Comparison of ENCODE assay signal across 7 cellular contexts in genomic region chr16:2515180-2515803, GRCh38. TPM values are rescaled to one million over a fixed set of nuclear protein-coding genes. Genes with fewer than 3 reads are reported as not detected.
DNase-seq lines count a peak whose midpoint lies in the region; TF ChIP-seq lines count a peak whose summit lies in the region.
"Had no signal": no experiment of that assay in that cellular context is flagged by ENCODE, and none has a peak within 500 bp of the region (broad histone marks: within the 10 kb centered on the region; RNA-seq: fewer than 3 reads in every experiment).

No MANE protein-coding gene starts in this region.

- H3K27ac ChIP-seq in adrenal gland (peak overlapping the region; percentile 87 to 100 (median 99)), muscle layer of duodenum (ENCODE audit: low read length) (peak overlapping the region; percentile 90)

- no peaks in the 10 kb centered on the region for H3K9me3 ChIP-seq in adrenal gland (replicated peaks in 1 of 3)
- H3K9me3 ChIP-seq in muscle layer of duodenum (ENCODE audit: control insufficient read depth in 1 of 2, low read length in 2 of 2) = no peaks in the 10 kb centered on the region

- WGBS in adrenal gland, 4 donors = 14 to 31% (median 16%) methylated on average over 6 to 13 of the region's 13 CpGs

- peak overlapping the region; percentile 60 for H3K4me3 ChIP-seq in GM12864 (ENCODE audit: low read depth, low read length)
- peak overlapping the region; percentile 86 to 97 (median 88) for H3K4me3 ChIP-seq in adrenal gland
- H3K4me3 ChIP-seq in muscle layer of duodenum (ENCODE audit: low read depth in 1 of 2, low read length in 2 of 2) = peak overlapping the region; percentile 80 to 93

- no peak for TF ChIP-seq CTCF in GM12864 (IDR thresholded peaks at IDR 0.05; ENCODE audit: low read depth, low read length, missing control alignments)
- no peak for TF ChIP-seq CTCF in adrenal gland (IDR thresholded peaks at IDR 0.05)

- H3K27me3 ChIP-seq in adrenal gland (no peaks in the 10 kb centered on the region), muscle layer of duodenum (ENCODE audit: low read depth, low read length) (no peaks in the 10 kb centered on the region)

- DNase-seq in GM12864 (ENCODE audit: low read depth) (no peak), adrenal gland (peak in 4 of 7 donors; percentile 31 to 63 (median 51)), NCI-H146 (lab: John Stamatoyannopoulos, UW) (no peak), cortex of kidney (lab: John Stamatoyannopoulos, UW) (no peak), amniotic stem cell (lab: John Stamatoyannopoulos, UW) (no peak)

- peaks cover 0 to 6% of the 10 kb centered on the region in 2 donors for H3K36me3 ChIP-seq in adrenal gland (replicated peaks in 1 of 2)
- H3K36me3 ChIP-seq in muscle layer of duodenum (ENCODE audit: control insufficient read depth in 1 of 2, insufficient read depth in 2 of 2, low read length in 2 of 2) = no peaks in the 10 kb centered on the region

- intact Hi-C loops in adrenal gland (cut with DNase I) = no loop called here

- H3K4me1 ChIP-seq in adrenal gland (replicated peaks in 1 of 2) (peaks cover 49 to 67% of the 10 kb centered on the region in 2 donors), muscle layer of duodenum (ENCODE audit: control insufficient read depth in 1 of 2, insufficient read depth in 2 of 2, low read length in 2 of 2) (peaks cover 28 to 61% of the 10 kb centered on the region in 2 donors)

- peak in 1 of 2 donors; percentile 9 for TF ChIP-seq POLR2A in adrenal gland (IDR thresholded peaks at IDR 0.05)

RNA-seq across cellular contexts. Expression of gene ATP6V0C, which starts 1.5 kb away (rescaled TPM):
- total RNA-seq in adrenal gland = 100 to 1,000 TPM in 4 of 8 donors, 10 to 100 TPM in 4; 46.9 to 318 (median 169) TPM
- polyA plus RNA-seq in adrenal gland = 100 to 1,000 TPM in 2 of 3 donors, 10 to 100 TPM in 1; 64.4 to 236 (median 172) TPM

RNA-seq across cellular contexts. Expression of gene AMDHD2, which starts 4.9 kb away (rescaled TPM):
- total RNA-seq in adrenal gland = 100 to 1,000 TPM in 1 of 8 donors, 10 to 100 TPM in 7; 21.9 to 131 (median 68.7) TPM
- 100 to 1,000 TPM in 1 of 3 donors, 10 to 100 TPM in 1, 1 to 10 TPM in 1; 3.1 to 131 (median 54.6) TPM for polyA plus RNA-seq in adrenal gland

RNA-seq across cellular contexts. Expression of gene CEMP1, which starts 15.9 kb away (rescaled TPM):
- total RNA-seq in adrenal gland = not detected
- polyA plus RNA-seq in adrenal gland = 1 to 10 TPM in 2 of 3 donors, not detected in 1; 1.3 to 1.4 TPM
- total RNA-seq: T-helper 2 cell treated with Interferon-gamma antibody and Interleukin-4, amounts not matched to agents 100 ng/mL and 5 ng/mL, for 36 hours had no signal

RNA-seq across cellular contexts. Expression of gene PDPK1, which starts 22.5 kb away (rescaled TPM):
- 10 to 100 TPM; 39.2 to 68.0 (median 45.4) TPM for total RNA-seq in adrenal gland
- 10 to 100 TPM; 28.9 to 69.7 (median 31.0) TPM for polyA plus RNA-seq in adrenal gland

RNA-seq across cellular contexts. Expression of gene TBC1D24, which starts 40.4 kb away (rescaled TPM):
- total RNA-seq in adrenal gland = 10 to 100 TPM; 12.7 to 18.5 (median 14.7) TPM
- polyA plus RNA-seq in adrenal gland = 10 to 100 TPM in 1 of 3 donors, 1 to 10 TPM in 2; 3.9 to 13.8 (median 4.7) TPM

Comparison
In these comparisons a context has a peak if more than half of its experiments do, and no peak if none do; other contexts are left out.
1. DNase-seq: peak in adrenal gland (4 of 7); none in GM12864 (single experiment), NCI-H146 (single experiment), cortex of kidney (single experiment) and amniotic stem cell (single experiment).
2. Peak in every context shown above with its lines, with median percentiles within 50 percentile points of each other: H3K4me3 ChIP-seq.